Comparison of ENCODE assay signal across 23 cellular contexts in the genomic region with DNA sequence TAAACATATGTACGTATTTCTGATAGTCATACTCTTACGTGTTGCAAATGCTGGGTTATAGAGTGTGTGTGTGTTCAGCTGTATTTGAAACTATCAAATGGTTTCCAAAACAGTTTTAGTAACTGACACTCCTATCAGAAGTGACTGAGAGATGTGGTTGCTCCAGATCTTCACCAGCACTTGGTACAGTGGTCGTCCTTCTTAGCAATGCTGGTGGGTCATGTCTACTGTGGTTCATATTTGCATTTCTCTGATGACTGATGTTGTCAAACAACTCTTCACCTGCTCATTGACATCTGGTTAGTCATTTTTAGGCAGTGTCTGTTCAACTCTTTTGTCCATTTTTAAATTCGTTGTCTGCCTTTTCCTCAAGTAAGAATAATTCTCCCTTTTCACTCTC.
DNase-seq lines count a peak whose midpoint lies in the region; ATAC-seq lines count a peak whose summit lies in the region.
"Had no signal": no experiment of that assay in that cellular context is flagged by ENCODE, and none has a peak within 500 bp of the region (broad histone marks: within the 10 kb centered on the region; RNA-seq: fewer than 3 reads in every experiment).

No MANE protein-coding gene starts in this region.

- ATAC-seq in GM18867 (IDR thresholded peaks at IDR 0.05; ENCODE audit: unreplicated experiment) (peak; percentile 30), GM21529 (IDR thresholded peaks at IDR 0.05; ENCODE audit: unreplicated experiment) (peak; percentile 3), HG02970 (IDR thresholded peaks at IDR 0.05; ENCODE audit: low FRiP score, unreplicated experiment) (peak; percentile 33), HG03575 (IDR thresholded peaks at IDR 0.05; ENCODE audit: extremely low read depth, insufficient number of reproducible peaks, low FRiP score, unreplicated experiment) (peak; percentile 18)
- ATAC-seq: activated T-helper 17 cell treated with anti-CD3 and anti-CD28 coated beads, Interleukin-2, amount 50 U/mL, for 72 hours; left colon had no signal

- DNase-seq in NCI-H1930 (lab: John Stamatoyannopoulos, UW) (no peak), hypothalamus (lab: John Stamatoyannopoulos, UW) (no peak), NCI-H2227 (lab: John Stamatoyannopoulos, UW; ENCODE audit: unreplicated experiment) (no peak), GM03348 (ENCODE audit: low spot score) (no peak)
- DNase-seq: activated CD4-positive, alpha-beta T cell treated with anti-CD3 and anti-CD28 coated beads, Interleukin-2, amount 50 U/mL, for 1 hour; activated naive CD8-positive, alpha-beta T cell treated with anti-CD3 and anti-CD28 coated beads for 36 hours; GOT3; head of caudate nucleus; left colon; mesendoderm; naive B cell; NCI-H1417; NCI-H524 treated with DMSO at 0.1 percent for 48 hours; occipital lobe; stimulated activated CD4-positive, alpha-beta T cell treated with anti-CD3 and anti-CD28 coated beads, Interleukin-2, amount 100 ng/mL, for 24 hours; stimulated activated naive CD4-positive, alpha-beta T cell; T-helper 2 cell; thyroid gland had no signal
